23 cellular contexts compared by ENCODE assay signal in genomic region chr13:27709779-27710178, GRCh38.
DNase-seq lines count a peak whose midpoint lies in the region; ATAC-seq and TF ChIP-seq lines count a peak whose summit lies in the region.
"Had no signal": no experiment of that assay in that cellular context is flagged by ENCODE, and none has a peak within 500 bp of the region (broad histone marks: within the 10 kb centered on the region; RNA-seq: fewer than 3 reads in every experiment).

No MANE protein-coding gene starts in this region.

- H3K4me2 ChIP-seq in GM23338, result peak overlapping the region; percentile 19; the same call in 1 of the 2 replicates
- H3K4me2 ChIP-seq: BLaER1 had no signal

- H3K4me1 ChIP-seq in GM23338 (ENCODE audit: insufficient read depth), result peaks cover 19% of the 10 kb centered on the region; the same call in 1 of the 2 replicates
- H3K4me1 ChIP-seq: BE2C, BLaER1 had no signal

- H3K27ac ChIP-seq in GM23338 (ENCODE audit: low read depth), result no peak overlapping the region
- H3K27ac ChIP-seq: BLaER1 had no signal

- no peaks in the 10 kb centered on the region for H4K20me1 ChIP-seq in GM23338 (replicated peaks; ENCODE audit: insufficient read depth)
- H4K20me1 ChIP-seq: BLaER1 had no signal

- no peaks in the 10 kb centered on the region for H3K9me2 ChIP-seq in GM23338 (ENCODE audit: insufficient read depth)

- peak overlapping the region; percentile 24; the same call in 1 of the 2 replicates for H2AFZ ChIP-seq in GM23338

- ATAC-seq in GM23338, result no peak
- ATAC-seq: GM12878 had no signal

- DNase-seq in NCI-H526 (lab: John Stamatoyannopoulos, UW), result peak; percentile 6 to 10
- DNase-seq in NCI-H526 treated with DMSO at 0.1 percent for 48 hours (lab: John Stamatoyannopoulos, UW), result no peak
- no peak for DNase-seq in GM23338 (ENCODE audit: low spot score)
- DNase-seq in H7, result peak; percentile 13
- no peak for DNase-seq in NCI-H187 (lab: John Stamatoyannopoulos, UW)
- no peak for DNase-seq in activated CD4-positive, CD25-positive, alpha-beta regulatory T cell treated with anti-CD3 and anti-CD28 coated beads, Interleukin-2, amount 50 U/mL, for 72 hours
- DNase-seq: 8988T; ACHN; BE2C; C1 segment of cervical spinal cord; CD4-positive, alpha-beta memory T cell; CD4-positive, CD25-positive, alpha-beta regulatory T cell; CD8-positive, alpha-beta memory T cell; COR-L47; DMS 273 treated with DMSO at 0.1 percent for 48 hours; DMS153; DMS79; DND-41; EL; GDM1 had no signal

- H3K27ac Mint-ChIP-seq in GM23338, result no peak overlapping the region
- H3K27ac Mint-ChIP-seq: CD14-positive monocyte; CD4-positive, alpha-beta memory T cell; CD4-positive, CD25-positive, alpha-beta regulatory T cell; CD8-positive, alpha-beta memory T cell had no signal

- H3K36me3 Mint-ChIP-seq in GM23338 (ENCODE audit: low read depth), result no peaks in the 10 kb centered on the region
- H3K36me3 Mint-ChIP-seq: CD14-positive monocyte; CD4-positive, CD25-positive, alpha-beta regulatory T cell had no signal

- no peaks in the 10 kb centered on the region for H3K27me3 ChIP-seq in GM23338 (ENCODE audit: insufficient read depth)
- no peaks in the 10 kb centered on the region for H3K27me3 ChIP-seq in H7 (ENCODE audit: control insufficient read depth, insufficient read depth, low read length)
- H3K27me3 ChIP-seq: BLaER1 had no signal

- TF ChIP-seq CTCF in GM23338 (conservative IDR thresholded peaks at IDR 0.05; ENCODE audit: low read depth in 2 of 2), result no peak

- H3K9me3 Mint-ChIP-seq in GM23338, result peaks cover 10% of the 10 kb centered on the region; the same call in 2 of the 3 replicates

- no peak overlapping the region for H3K4me3 ChIP-seq in GM23338
- H3K4me3 ChIP-seq in H7 (ENCODE audit: insufficient read depth, low read depth, low read length), result no peak overlapping the region
- H3K4me3 ChIP-seq: BLaER1, GM12878 had no signal

- H3K4me3 Mint-ChIP-seq in GM23338, result no peak overlapping the region
- H3K4me3 Mint-ChIP-seq: CD14-positive monocyte; CD4-positive, alpha-beta memory T cell; CD4-positive, CD25-positive, alpha-beta regulatory T cell; CD8-positive, alpha-beta memory T cell had no signal

- H3K36me3 ChIP-seq in GM23338 (ENCODE audit: insufficient read depth) (no peaks in the 10 kb centered on the region), H7 (replicated peaks; ENCODE audit: control insufficient read depth, insufficient read depth, low read length) (no peaks in the 10 kb centered on the region)
- H3K36me3 ChIP-seq: BE2C, BLaER1 had no signal

- no peaks in the 10 kb centered on the region for H3F3A ChIP-seq in GM23338 (replicated peaks; ENCODE audit: low read depth)

- H3K27me3 Mint-ChIP-seq in GM23338 (ENCODE audit: insufficient read depth, low read depth, poor library complexity), result peaks cover 8% of the 10 kb centered on the region

- H3K4me1 Mint-ChIP-seq in GM23338, result peaks cover 25% of the 10 kb centered on the region
- H3K4me1 Mint-ChIP-seq: CD14-positive monocyte had no signal

- H3K79me2 ChIP-seq in GM23338 (replicated peaks; ENCODE audit: insufficient read depth), result no peaks in the 10 kb centered on the region

TF ChIP-seq in GM23338, 12 proteins besides CTCF, POLR2A, EP300 and RAD21:
- no peak for TF ChIP-seq POLR2AphosphoS5 (IDR thresholded peaks at IDR 0.05; ENCODE audit: low read depth)
- no peak for TF ChIP-seq ETS1 (IDR thresholded peaks at IDR 0.05)
- no peak for TF ChIP-seq NANOG (IDR thresholded peaks at IDR 0.05; ENCODE audit: borderline replicate concordance)
- no peak for TF ChIP-seq EZH2 (IDR thresholded peaks at IDR 0.05; ENCODE audit: low read depth, unreplicated experiment)

Comparison
In these comparisons a context has a peak if more than half of its experiments do, and no peak if none do; other contexts are left out.
1. DNase-seq: peak in NCI-H526 (2 of 2) and H7 (single experiment); none in NCI-H526 treated with DMSO at 0.1 percent for 48 hours (single experiment), GM23338 (single experiment), NCI-H187 (0 of 2) and activated CD4-positive, CD25-positive, alpha-beta regulatory T cell treated with anti-CD3 and anti-CD28 coated beads, Interleukin-2, amount 50 U/mL, for 72 hours (single experiment).